In the genomic region with DNA sequence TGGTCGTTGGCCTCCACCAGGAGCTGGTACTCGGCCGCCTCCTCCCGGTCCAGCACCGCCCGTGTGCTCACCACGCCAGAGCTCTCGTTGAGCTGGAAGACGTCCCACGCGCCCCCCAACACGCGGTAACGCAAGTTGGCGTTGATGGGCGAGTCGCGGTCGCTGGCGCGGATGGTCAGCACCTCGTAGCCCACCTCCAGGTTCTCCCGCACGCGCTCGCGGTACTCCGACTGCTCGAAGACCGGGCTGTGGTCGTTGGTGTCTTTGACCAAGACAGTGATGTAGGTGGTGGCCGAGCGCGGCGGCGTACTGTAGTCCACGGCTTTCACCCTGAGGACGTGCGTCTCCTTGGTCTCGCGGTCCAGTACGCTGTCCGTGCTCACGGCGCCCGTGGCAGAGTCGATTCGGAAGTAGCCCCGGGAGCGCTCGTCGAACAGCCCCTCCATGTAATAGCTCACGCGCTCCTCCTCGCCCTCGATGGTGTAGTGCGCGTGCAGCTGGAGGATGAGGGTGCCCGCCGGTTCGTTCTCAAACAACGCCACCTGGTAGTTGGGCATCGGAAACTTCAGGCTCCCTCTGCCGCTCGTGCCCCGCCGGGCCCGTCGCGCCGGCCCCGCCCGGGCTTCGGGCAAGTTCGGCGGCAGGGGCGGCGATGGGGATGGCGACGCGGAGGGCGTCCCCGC, we compare ENCODE assay signal across 11 cellular contexts. TPM values are rescaled to one million over a fixed set of nuclear protein-coding genes. Genes with fewer than 3 reads are reported as not detected.
DNase-seq lines count a peak whose midpoint lies in the region; ATAC-seq and TF ChIP-seq lines count a peak whose summit lies in the region.
"Had no signal": no experiment of that assay in that cellular context is flagged by ENCODE, and none has a peak within 500 bp of the region (broad histone marks: within the 10 kb centered on the region; RNA-seq: fewer than 3 reads in every experiment).

No MANE protein-coding gene starts in this region.

- H3K27ac ChIP-seq in BLaER1 treated with 17β-estradiol and CSF1 and Interleukin-3, amounts not matched to agents 10 nM and 100 nM, result no peak overlapping the region
- no peak overlapping the region for H3K27ac ChIP-seq in coronary artery

- peak overlapping the region; percentile 85 to 99 (median 94) for H3K4me2 ChIP-seq in BLaER1 treated with 17β-estradiol and CSF1 and Interleukin-3, amounts not matched to agents 10 nM and 100 nM

- peaks cover 29 to 41% (median 33%) of the 10 kb centered on the region in 10 experiments for H3K4me1 ChIP-seq in BLaER1 treated with 17β-estradiol and CSF1 and Interleukin-3, amounts not matched to agents 10 nM and 100 nM

- H3K4me1 Mint-ChIP-seq in natural killer cell treated with Interleukin-12 subunit alpha and Interleukin-12 subunit beta and Interleukin-15 and Interleukin-18, amount 100 ng/mL, for 72 hours (ENCODE audit: low read depth in 2 of 2), result peaks cover 0 to 7% of the 10 kb centered on the region in 2 donors

- H3K9me3 Mint-ChIP-seq in natural killer cell treated with Interleukin-12 subunit alpha and Interleukin-12 subunit beta and Interleukin-15 and Interleukin-18, amount 100 ng/mL, for 72 hours, result no peaks in the 10 kb centered on the region

- peaks cover 14 to 20% of the 10 kb centered on the region in 2 donors for H3K27me3 Mint-ChIP-seq in natural killer cell treated with Interleukin-12 subunit alpha and Interleukin-12 subunit beta and Interleukin-15 and Interleukin-18, amount 100 ng/mL, for 72 hours

- H3K4me3 ChIP-seq in BLaER1 treated with 17β-estradiol and CSF1 and Interleukin-3, amounts not matched to agents 10 nM and 100 nM, result peak overlapping the region; percentile 62 to 78 (median 70)
- H3K4me3 ChIP-seq in epithelial cell of esophagus (ENCODE audit: low read length) (peak overlapping the region; percentile 41), coronary artery (no peak overlapping the region)

- peaks cover 50 to 69% (median 58%) of the 10 kb centered on the region in 11 experiments for H3K27me3 ChIP-seq in BLaER1 treated with 17β-estradiol and CSF1 and Interleukin-3, amounts not matched to agents 10 nM and 100 nM

- TF ChIP-seq CTCF in epithelial cell of esophagus (IDR thresholded peaks at IDR 0.05; ENCODE audit: insufficient read depth, low read depth, low read length, missing control alignments), result no peak
- no peak for TF ChIP-seq CTCF in coronary artery (IDR thresholded peaks at IDR 0.05)

- DNase-seq in NCI-H2171 (lab: John Stamatoyannopoulos, UW) (peak; percentile 14), epithelial cell of esophagus (ENCODE audit: low read depth) (peak; percentile 34), NCI-H146 (lab: John Stamatoyannopoulos, UW) (no peak), NCI-H446 (lab: John Stamatoyannopoulos, UW) (no peak), SHP77 (lab: John Stamatoyannopoulos, UW) (no peak), coronary artery (ENCODE audit: low spot score) (no peak)
- no peak for DNase-seq in natural killer cell treated with Interleukin-12 subunit alpha and Interleukin-12 subunit beta and Interleukin-15 and Interleukin-18, amount 100 ng/mL, for 72 hours (ENCODE audit: low spot score)
- DNase-seq: NCI-H1092, NCI-H524 treated with DMSO at 0.1 percent for 48 hours, T-helper 9 cell had no signal

- H3K4me3 Mint-ChIP-seq in natural killer cell treated with Interleukin-12 subunit alpha and Interleukin-12 subunit beta and Interleukin-15 and Interleukin-18, amount 100 ng/mL, for 72 hours, result peak overlapping the region; percentile 12

- no peak overlapping the region for H3K27ac Mint-ChIP-seq in natural killer cell treated with Interleukin-12 subunit alpha and Interleukin-12 subunit beta and Interleukin-15 and Interleukin-18, amount 100 ng/mL, for 72 hours

- H3K36me3 Mint-ChIP-seq in natural killer cell treated with Interleukin-12 subunit alpha and Interleukin-12 subunit beta and Interleukin-15 and Interleukin-18, amount 100 ng/mL, for 72 hours, result no peaks in the 10 kb centered on the region

- ATAC-seq in natural killer cell treated with Interleukin-12 subunit alpha and Interleukin-12 subunit beta and Interleukin-15 and Interleukin-18, amount 100 ng/mL, for 72 hours, result no peak

- peaks cover 0 to 27% (median 11%) of the 10 kb centered on the region in 11 experiments; a peak in 11 of 22 replicates for H3K36me3 ChIP-seq in BLaER1 treated with 17β-estradiol and CSF1 and Interleukin-3, amounts not matched to agents 10 nM and 100 nM

- peaks cover 0 to 30% (median 10%) of the 10 kb centered on the region in 11 experiments; a peak in 14 of 22 replicates for H4K20me1 ChIP-seq in BLaER1 treated with 17β-estradiol and CSF1 and Interleukin-3, amounts not matched to agents 10 nM and 100 nM

- H3K9ac ChIP-seq in BLaER1 treated with 17β-estradiol and CSF1 and Interleukin-3, amounts not matched to agents 10 nM and 100 nM, result peak overlapping the region in 4 of 11 experiments; percentile 69 to 74 (median 72); a peak in 2 of 22 replicates

- H3K9me3 ChIP-seq in BLaER1 treated with 17β-estradiol and CSF1 and Interleukin-3, amounts not matched to agents 10 nM and 100 nM (replicated peaks in 1 of 11), result peaks cover 16 to 29% (median 26%) of the 10 kb centered on the region in 11 experiments

RNA-seq across cellular contexts. Expression of a gene that starts 1.4 kb away (rescaled TPM):
- under 1 TPM; 0.14 to 0.45 TPM for total RNA-seq in natural killer cell treated with Interleukin-12 subunit alpha and Interleukin-12 subunit beta and Interleukin-15 and Interleukin-18, amount 100 ng/mL, for 72 hours

Comparison
In these comparisons a context has a peak if more than half of its experiments do, and no peak if none do; other contexts are left out.
1. DNase-seq: peak in NCI-H2171 (single experiment) and epithelial cell of esophagus (single experiment); none in natural killer cell treated with Interleukin-12 subunit alpha and Interleukin-12 subunit beta and Interleukin-15 and Interleukin-18, amount 100 ng/mL, for 72 hours (single experiment), NCI-H146 (single experiment), NCI-H446 (0 of 2), SHP77 (0 of 2) and coronary artery (single experiment).